Comparison of ENCODE assay signal across 9 cellular contexts in genomic region chr2:222433381-222434173, GRCh38. TPM values are rescaled to one million over a fixed set of nuclear protein-coding genes. Genes with fewer than 3 reads are reported as not detected.
A peak's percentile ranks its signal among the peaks of the same experiment; 100 is the strongest.
DNase-seq lines count a peak whose midpoint lies in the region; ATAC-seq, FAIRE-seq and TF ChIP-seq lines count a peak whose summit lies in the region.
"Had no signal": no experiment of that assay in that cellular context is flagged by ENCODE, and none has a peak within 500 bp of the region (broad histone marks: within the 10 kb centered on the region; RNA-seq: fewer than 3 reads in every experiment).

No MANE protein-coding gene starts in this region.

- in situ Hi-C loops in HepG2 (cut with HindIII; ENCODE audit: extremely low pct_ligation_motif_present, low pct_unique_long_range_greater_than_20kb) = no loop called here

- no peak for TF ChIP-seq CTCF in esophagus muscularis mucosa (IDR thresholded peaks at IDR 0.05)
- TF ChIP-seq CTCF in HepG2 (CRISPR knock-in tag; IDR thresholded peaks at IDR 0.05) = no peak

- TF ChIP-seq RAD21 in HepG2 (CRISPR knock-in tag; IDR thresholded peaks at IDR 0.05) = no peak

- ATAC-seq in GM21526 (IDR thresholded peaks at IDR 0.05; ENCODE audit: low FRiP score, unreplicated experiment) (peak; percentile 69), HG03521 (IDR thresholded peaks at IDR 0.05; ENCODE audit: unreplicated experiment) (peak; percentile 75), HepG2 (no peak)

- H3K27me3 ChIP-seq in esophagus muscularis mucosa = no peaks in the 10 kb centered on the region
- H3K27me3 ChIP-seq in HepG2 (ENCODE audit: control insufficient read depth in 1 of 2, insufficient read depth in 2 of 2, low read length in 2 of 2) = no peaks in the 10 kb centered on the region; a peak in 2 of 5 replicates

- WGBS in esophagus muscularis mucosa = 65% methylated on average over 8 of the region's 8 CpGs
- WGBS in HepG2 (ENCODE audit: low lambda C conversion rate) = 7% methylated on average over 8 of the region's 8 CpGs

- H3K27ac ChIP-seq in esophagus muscularis mucosa (replicated peaks in 1 of 4) (no peak overlapping the region), HepG2 (ENCODE audit: extremely low read length, insufficient read depth, low read length) (no peak overlapping the region)

- CTCF ChIA-PET in HepG2 (lab: Yijun Ruan, JAX; ENCODE audit: low intra/inter-chr PET ratio, low total read pairs) = no interaction called here

- no peaks in the 10 kb centered on the region for H3K79me2 ChIP-seq in HepG2 (ENCODE audit: insufficient read depth, low read length)

- intact Hi-C loops in esophagus muscularis mucosa (cut with DNase I) (no loop called here), HepG2 (cut with micrococcal nuclease; ENCODE audit: unreplicated experiment) (loop anchor here (10.0 kb wide), 1 partner anchor 119 kb away; no protein-coding TSS in a partner anchor)

- H3K4me1 ChIP-seq in esophagus muscularis mucosa (no peaks in the 10 kb centered on the region), HepG2 (ENCODE audit: insufficient read depth, low read length) (no peaks in the 10 kb centered on the region)

- no peak overlapping the region for H3K9ac ChIP-seq in HepG2 (ENCODE audit: insufficient read depth, low read depth, low read length)

- H3K4me3 ChIP-seq in esophagus muscularis mucosa (no peak overlapping the region), HepG2 (replicated peaks in 1 of 3; ENCODE audit: insufficient read depth in 1 of 3, low read depth in 2 of 3, low read length in 3 of 3) (no peak overlapping the region)

- BruUV-seq in HepG2 (replicated peaks; lab: Mats Ljungman, UMichigan) = no TSS peak

- no peak for TF ChIP-seq POLR2A in esophagus muscularis mucosa (IDR thresholded peaks at IDR 0.05; ENCODE audit: low read depth)
- no peak for TF ChIP-seq POLR2A in HepG2 (IDR thresholded peaks at IDR 0.05; ENCODE audit: insufficient read depth in 1 of 2, low read depth in 2 of 2, low read length in 2 of 2)

- H3K4me2 ChIP-seq in HepG2 (ENCODE audit: low read depth, low read length) = no peak overlapping the region

- POLR2A ChIA-PET in HepG2 (lab: Yijun Ruan, JAX) = no interaction called here

- H3K9me3 ChIP-seq in esophagus muscularis mucosa = no peaks in the 10 kb centered on the region
- H3K9me3 ChIP-seq in HepG2 (ENCODE audit: low read length) = no peaks in the 10 kb centered on the region

- no peak overlapping the region for H2AFZ ChIP-seq in HepG2 (ENCODE audit: low read length)

- H3K36me3 ChIP-seq in esophagus muscularis mucosa (no peaks in the 10 kb centered on the region), HepG2 (replicated peaks in 1 of 2; ENCODE audit: control insufficient read depth in 1 of 2, insufficient read depth in 2 of 2, low read length in 2 of 2) (no peaks in the 10 kb centered on the region)

- DNase-seq in DMS53 treated with DMSO at 0.1 percent for 48 hours (lab: John Stamatoyannopoulos, UW; ENCODE audit: unreplicated experiment) (peak; percentile 57), esophagus muscularis mucosa (ENCODE audit: extremely low spot score) (peak; percentile 75), UCSD-AML1 (lab: John Stamatoyannopoulos, UW; ENCODE audit: unreplicated experiment) (no peak), AG20443 (ENCODE audit: low spot score) (no peak), HepG2 (ENCODE audit: low spot score) (no peak), C1 segment of cervical spinal cord (lab: John Stamatoyannopoulos, UW) (no peak)
- DNase-seq: DND-41 had no signal

- no peak for TF ChIP-seq EP300 in esophagus muscularis mucosa (IDR thresholded peaks at IDR 0.05)
- no peak for TF ChIP-seq EP300 in HepG2 (IDR thresholded peaks at IDR 0.05; ENCODE audit: low read depth in 2 of 2, low read length in 2 of 2)
- TF ChIP-seq EP300 in HepG2 (CRISPR knock-in tag; IDR thresholded peaks at IDR 0.05; ENCODE audit: borderline replicate concordance) = no peak

- no peaks in the 10 kb centered on the region for H4K20me1 ChIP-seq in HepG2 (ENCODE audit: insufficient read depth, low read length)

- no peak for FAIRE-seq in HepG2 (lab: Jason Lieb, UNC)

TF ChIP-seq in HepG2, 621 proteins besides CTCF, POLR2A, EP300 and RAD21 (continues in another document):
- TF ChIP-seq GRHL1 (CRISPR knock-in tag; conservative IDR thresholded peaks at IDR 0.05) (no peak), ZNF883 (CRISPR knock-in tag; IDR thresholded peaks at IDR 0.05; ENCODE audit: not compliant biosample characterization) (no peak), ZBTB20 (CRISPR knock-in tag; IDR thresholded peaks at IDR 0.05; ENCODE audit: borderline replicate concordance, low read depth) (no peak), ETV6 (CRISPR knock-in tag; conservative IDR thresholded peaks at IDR 0.05) (no peak), NR2F6 (IDR thresholded peaks at IDR 0.05) (no peak), NR2F6 (CRISPR knock-in tag; IDR thresholded peaks at IDR 0.05) (no peak), BCL3 (CRISPR knock-in tag; IDR thresholded peaks at IDR 0.05) (no peak), ZNF550 (CRISPR knock-in tag; IDR thresholded peaks at IDR 0.05; ENCODE audit: borderline replicate concordance) (no peak), NFATC3 (CRISPR knock-in tag; IDR thresholded peaks at IDR 0.05) (no peak), KLF15 (CRISPR knock-in tag; IDR thresholded peaks at IDR 0.05; ENCODE audit: borderline replicate concordance) (no peak), SOX13 (IDR thresholded peaks at IDR 0.05) (no peak), SOX13 (CRISPR knock-in tag; conservative IDR thresholded peaks at IDR 0.05 in 1 of 2, IDR thresholded peaks at IDR 0.05 in 1 of 2) (no peak), GZF1 (CRISPR knock-in tag; IDR thresholded peaks at IDR 0.05) (no peak), KDM4B (CRISPR knock-in tag; IDR thresholded peaks at IDR 0.05) (no peak), ZBTB8A (CRISPR knock-in tag; IDR thresholded peaks at IDR 0.05; ENCODE audit: borderline replicate concordance, low read depth) (no peak)

RNA-seq across cellular contexts. Expression of gene SGPP2, which starts 9.2 kb away (rescaled TPM):
- total RNA-seq in esophagus muscularis mucosa (under 1 TPM; 0.32 to 0.83 (median 0.52) TPM), HepG2 (2016; rRNA removed; fragmentation: Illumina TruSeq; extraction: Trizol) (not detected in 2 replicates)
- total RNA-seq in HepG2 (2016; cell fraction: cytosol; rRNA removed; fragmentation: Illumina TruSeq; extraction: Trizol; ENCODE audit: low read depth) = not detected in 2 replicates
- total RNA-seq in HepG2 (2016; cell fraction: insoluble cytoplasmic fraction; rRNA removed; fragmentation: Illumina TruSeq; extraction: Trizol) = not detected in 2 replicates
- not detected in 2 replicates for total RNA-seq in HepG2 (2016; cell fraction: membrane; rRNA removed; fragmentation: Illumina TruSeq; extraction: Trizol)
- not detected in 2 replicates for total RNA-seq in HepG2 (2016; cell fraction: nucleus; rRNA removed; fragmentation: Illumina TruSeq; extraction: Trizol)
- polyA plus RNA-seq in HepG2 (2011; rRNA removed) = not detected in 2 replicates
- 0.01 TPM in 1 of 2 replicates, not detected in the other for polyA plus RNA-seq in HepG2 (2011; cell fraction: cytosol; rRNA removed)
- polyA plus RNA-seq in HepG2 (2011; cell fraction: nucleus; rRNA removed) = not detected in 2 replicates
- 0.08 and 0.21 TPM in 2 replicates for polyA plus RNA-seq in HepG2 (2012)
- polyA plus RNA-seq in HepG2 (2016; cell fraction: cytosol; fragmentation: Illumina TruSeq; extraction: Trizol; ENCODE audit: low read depth) = not detected in 2 replicates
- polyA plus RNA-seq in HepG2 (2016; cell fraction: insoluble cytoplasmic fraction; fragmentation: Illumina TruSeq; extraction: Trizol; ENCODE audit: low read depth) = not detected in 2 replicates
- not detected in 2 replicates for polyA plus RNA-seq in HepG2 (2016; cell fraction: membrane; fragmentation: Illumina TruSeq; extraction: Trizol; ENCODE audit: low read depth)
- polyA plus RNA-seq in HepG2 (2016; cell fraction: nucleus; fragmentation: Illumina TruSeq; extraction: Trizol; ENCODE audit: insufficient read depth, low read depth) = not detected in 2 replicates
- polyA minus RNA-seq in HepG2 (2011; rRNA and poly(A)+ RNA removed; ENCODE audit: low replicate concordance) = 0.14 TPM in 1 of 2 replicates, not detected in the other
- polyA minus RNA-seq in HepG2 (2011; cell fraction: cytosol; rRNA and poly(A)+ RNA removed) = not detected in 2 replicates
- polyA minus RNA-seq in HepG2 (2011; cell fraction: nucleus; rRNA and poly(A)+ RNA removed) = not detected in 2 replicates

Comparison
In these comparisons a context has a peak if more than half of its experiments do, and no peak if none do; other contexts are left out.
1. DNase-seq: peak in DMS53 treated with DMSO at 0.1 percent for 48 hours (single experiment) and esophagus muscularis mucosa (single experiment); none in UCSD-AML1 (single experiment), AG20443 (single experiment), HepG2 (single experiment) and C1 segment of cervical spinal cord (0 of 14).